In the genomic region with DNA sequence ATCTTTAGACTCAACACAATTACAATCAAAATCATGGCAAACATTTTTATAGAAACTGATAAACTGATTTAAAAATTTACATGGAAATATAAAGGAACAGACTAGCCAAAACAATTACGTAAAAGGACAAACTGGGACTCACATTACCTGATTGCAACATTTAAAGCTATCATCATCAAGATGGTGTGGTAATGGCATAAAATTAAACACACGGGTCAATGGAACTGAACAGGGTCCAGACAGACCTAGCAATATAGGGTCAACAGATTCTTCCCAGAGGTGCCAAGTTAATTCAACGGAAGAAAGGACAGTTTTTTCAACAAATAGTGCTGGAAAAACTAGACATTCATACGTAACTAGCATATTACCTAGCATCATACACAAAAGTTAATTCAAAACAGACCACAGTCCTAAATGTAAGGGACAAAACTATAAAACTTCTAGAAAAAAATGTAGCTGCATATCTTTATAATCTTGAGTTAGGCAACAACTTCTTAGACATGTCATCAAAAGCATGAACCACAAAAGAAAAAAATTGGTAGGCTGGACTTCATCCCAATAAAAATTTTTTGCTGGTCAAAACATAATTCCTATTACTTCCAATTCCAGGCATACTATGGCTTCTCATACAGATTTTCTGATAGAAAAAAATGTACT, we compare ENCODE assay signal across 1 cellular context.
TF ChIP-seq lines count a peak whose summit lies in the region.

No MANE protein-coding gene starts in this region.

TF ChIP-seq in WTC11, 78 proteins besides CTCF, POLR2A, EP300 and RAD21 (continued from another document):
- TF ChIP-seq, protein P1, sequence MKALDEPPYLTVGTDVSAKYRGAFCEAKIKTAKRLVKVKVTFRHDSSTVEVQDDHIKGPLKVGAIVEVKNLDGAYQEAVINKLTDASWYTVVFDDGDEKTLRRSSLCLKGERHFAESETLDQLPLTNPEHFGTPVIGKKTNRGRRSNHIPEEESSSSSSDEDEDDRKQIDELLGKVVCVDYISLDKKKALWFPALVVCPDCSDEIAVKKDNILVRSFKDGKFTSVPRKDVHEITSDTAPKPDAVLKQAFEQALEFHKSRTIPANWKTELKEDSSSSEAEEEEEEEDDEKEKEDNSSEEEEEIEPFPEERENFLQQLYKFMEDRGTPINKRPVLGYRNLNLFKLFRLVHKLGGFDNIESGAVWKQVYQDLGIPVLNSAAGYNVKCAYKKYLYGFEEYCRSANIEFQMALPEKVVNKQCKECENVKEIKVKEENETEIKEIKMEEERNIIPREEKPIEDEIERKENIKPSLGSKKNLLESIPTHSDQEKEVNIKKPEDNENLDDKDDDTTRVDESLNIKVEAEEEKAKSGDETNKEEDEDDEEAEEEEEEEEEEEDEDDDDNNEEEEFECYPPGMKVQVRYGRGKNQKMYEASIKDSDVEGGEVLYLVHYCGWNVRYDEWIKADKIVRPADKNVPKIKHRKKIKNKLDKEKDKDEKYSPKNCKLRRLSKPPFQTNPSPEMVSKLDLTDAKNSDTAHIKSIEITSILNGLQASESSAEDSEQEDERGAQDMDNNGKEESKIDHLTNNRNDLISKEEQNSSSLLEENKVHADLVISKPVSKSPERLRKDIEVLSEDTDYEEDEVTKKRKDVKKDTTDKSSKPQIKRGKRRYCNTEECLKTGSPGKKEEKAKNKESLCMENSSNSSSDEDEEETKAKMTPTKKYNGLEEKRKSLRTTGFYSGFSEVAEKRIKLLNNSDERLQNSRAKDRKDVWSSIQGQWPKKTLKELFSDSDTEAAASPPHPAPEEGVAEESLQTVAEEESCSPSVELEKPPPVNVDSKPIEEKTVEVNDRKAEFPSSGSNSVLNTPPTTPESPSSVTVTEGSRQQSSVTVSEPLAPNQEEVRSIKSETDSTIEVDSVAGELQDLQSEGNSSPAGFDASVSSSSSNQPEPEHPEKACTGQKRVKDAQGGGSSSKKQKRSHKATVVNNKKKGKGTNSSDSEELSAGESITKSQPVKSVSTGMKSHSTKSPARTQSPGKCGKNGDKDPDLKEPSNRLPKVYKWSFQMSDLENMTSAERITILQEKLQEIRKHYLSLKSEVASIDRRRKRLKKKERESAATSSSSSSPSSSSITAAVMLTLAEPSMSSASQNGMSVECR (CRISPR knock-in tag; IDR thresholded peaks at IDR 0.05; ENCODE audit: borderline replicate concordance) = no peak
- TF ChIP-seq, protein P2, sequence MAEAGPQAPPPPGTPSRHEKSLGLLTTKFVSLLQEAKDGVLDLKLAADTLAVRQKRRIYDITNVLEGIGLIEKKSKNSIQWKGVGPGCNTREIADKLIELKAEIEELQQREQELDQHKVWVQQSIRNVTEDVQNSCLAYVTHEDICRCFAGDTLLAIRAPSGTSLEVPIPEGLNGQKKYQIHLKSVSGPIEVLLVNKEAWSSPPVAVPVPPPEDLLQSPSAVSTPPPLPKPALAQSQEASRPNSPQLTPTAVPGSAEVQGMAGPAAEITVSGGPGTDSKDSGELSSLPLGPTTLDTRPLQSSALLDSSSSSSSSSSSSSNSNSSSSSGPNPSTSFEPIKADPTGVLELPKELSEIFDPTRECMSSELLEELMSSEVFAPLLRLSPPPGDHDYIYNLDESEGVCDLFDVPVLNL (CRISPR knock-in tag; IDR thresholded peaks at IDR 0.05; ENCODE audit: borderline replicate concordance, low read depth) = no peak
- TF ChIP-seq, protein P3, sequence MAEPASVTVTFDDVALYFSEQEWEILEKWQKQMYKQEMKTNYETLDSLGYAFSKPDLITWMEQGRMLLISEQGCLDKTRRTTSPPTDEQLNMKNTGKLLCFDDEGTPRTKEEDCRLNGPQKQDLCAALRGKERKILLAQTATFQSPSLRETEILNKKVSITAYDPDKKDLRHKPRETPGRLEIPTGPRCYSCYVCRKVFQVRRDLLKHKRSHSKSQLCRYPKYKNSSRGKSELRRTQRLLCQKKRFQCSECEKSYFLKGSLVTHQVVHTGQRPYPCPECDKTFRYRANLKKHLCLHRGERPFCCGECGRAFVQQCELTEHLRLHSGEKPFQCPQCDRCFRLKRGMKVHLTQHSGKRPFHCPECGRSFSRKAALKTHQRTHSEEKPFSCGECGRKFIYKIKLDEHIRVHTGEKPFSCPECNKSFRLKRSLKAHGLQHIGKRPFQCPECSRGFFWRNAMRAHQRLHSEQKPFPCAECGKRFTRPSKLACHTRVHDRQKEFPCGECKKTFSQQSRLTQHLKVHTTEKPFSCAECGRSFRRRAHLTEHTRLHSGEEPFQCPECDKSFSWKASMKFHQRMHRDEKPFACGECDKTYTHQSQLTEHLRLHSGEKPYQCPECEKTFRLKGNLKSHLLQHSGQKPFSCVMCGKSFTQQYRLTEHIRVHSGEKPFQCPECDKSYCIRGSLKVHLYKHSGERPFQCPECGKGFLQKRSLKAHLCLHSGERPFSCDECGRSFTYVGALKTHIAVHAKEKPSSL (CRISPR knock-in tag; conservative IDR thresholded peaks at IDR 0.05) = no peak
- TF ChIP-seq EMX1 (CRISPR knock-in tag; IDR thresholded peaks at IDR 0.05) (no peak), NFE2L1 (CRISPR knock-in tag; IDR thresholded peaks at IDR 0.05) (no peak), NR2C2 (CRISPR knock-in tag; IDR thresholded peaks at IDR 0.05) (no peak)
